In genomic region chr6:22779062-22779461, GRCh38 we compare ENCODE assay signal across 24 cellular contexts.
"Had no signal": no experiment of that assay in that cellular context is flagged by ENCODE, and none has a peak within 500 bp of the region (broad histone marks: within the 10 kb centered on the region; RNA-seq: fewer than 3 reads in every experiment).

No MANE protein-coding gene starts in this region.

- H3K27ac ChIP-seq: colonic mucosa, coronary artery, dorsolateral prefrontal cortex, epithelial cell of prostate, esophagus muscularis mucosa, esophagus squamous epithelium, foreskin keratinocyte, gastrocnemius medialis, gastroesophageal sphincter, heart left ventricle, heart right ventricle had no signal

- H3K36me3 ChIP-seq: colonic mucosa, esophagus muscularis mucosa, esophagus squamous epithelium, gastrocnemius medialis, gastroesophageal sphincter, heart left ventricle, heart right ventricle had no signal

- ATAC-seq: effector memory CD8-positive, alpha-beta T cell; esophagus mucosa; foreskin keratinocyte; gastrocnemius medialis; gastroesophageal sphincter; heart left ventricle; heart right ventricle had no signal

- H3K27ac Mint-ChIP-seq: dendritic cell treated with granulocyte-macrophage colony-stimulating factor and Interleukin-4, amounts not matched to agents 40 ng/mL and 50 ng/mL, for 4 days; effector memory CD8-positive, alpha-beta T cell had no signal

- H3K9me3 ChIP-seq: colonic mucosa, gastrocnemius medialis had no signal

- H3K4me3 Mint-ChIP-seq: dendritic cell treated with granulocyte-macrophage colony-stimulating factor and Interleukin-4, amounts not matched to agents 40 ng/mL and 50 ng/mL, for 4 days; effector memory CD8-positive, alpha-beta T cell had no signal

- H3K27me3 Mint-ChIP-seq: dendritic cell treated with granulocyte-macrophage colony-stimulating factor and Interleukin-4, amounts not matched to agents 40 ng/mL and 50 ng/mL, for 4 days; effector memory CD8-positive, alpha-beta T cell had no signal

- DNase-seq: colonic mucosa; cortex of kidney; dermis blood vessel endothelial cell; dorsolateral prefrontal cortex; effector CD4-positive, alpha-beta T cell; effector CD8-positive, alpha-beta T cell; effector memory CD4-positive, alpha-beta T cell; effector memory CD8-positive, alpha-beta T cell; erythroblast; esophagus squamous epithelium; foreskin fibroblast; foreskin keratinocyte; foreskin melanocyte; gastrocnemius medialis; glutamatergic neuron; head of caudate nucleus; heart left ventricle; heart right ventricle had no signal

- H3K4me1 ChIP-seq: colonic mucosa, esophagus squamous epithelium, foreskin keratinocyte, gastrocnemius medialis had no signal

- H3K4me3 ChIP-seq: colonic mucosa, coronary artery, dorsolateral prefrontal cortex, esophagus muscularis mucosa, esophagus squamous epithelium, gastrocnemius medialis, gastroesophageal sphincter, heart left ventricle, heart right ventricle had no signal

- H3K27me3 ChIP-seq: colonic mucosa, dorsolateral prefrontal cortex, esophagus muscularis mucosa, esophagus squamous epithelium, foreskin keratinocyte, gastrocnemius medialis, gastroesophageal sphincter, heart left ventricle, heart right ventricle had no signal
